In genomic region chr2:196925768-196926561, GRCh38 we compare ENCODE assay signal across 8 cellular contexts. TPM values are rescaled to one million over a fixed set of nuclear protein-coding genes. Genes with fewer than 3 reads are reported as not detected.
DNase-seq lines count a peak whose midpoint lies in the region; ATAC-seq and TF ChIP-seq lines count a peak whose summit lies in the region.

No MANE protein-coding gene starts in this region.

- POLR2A ChIA-PET in OCI-LY7 (lab: Charles Lee), result interaction anchor here (0.6 to 2.2 kb wide), 8 partner anchors 9 to 689 kb away, joined by 3 to 10 read pairs (median 4); no protein-coding TSS in a partner anchor

- ATAC-seq in GM19395 (IDR thresholded peaks at IDR 0.05; ENCODE audit: unreplicated experiment) (peak; percentile 43), HG03442 (IDR thresholded peaks at IDR 0.05; ENCODE audit: unreplicated experiment) (peak; percentile 28), GM18858 (IDR thresholded peaks at IDR 0.05; ENCODE audit: unreplicated experiment) (no peak)

- TF ChIP-seq CTCF in OCI-LY7 (conservative IDR thresholded peaks at IDR 0.05; ENCODE audit: low read length) (no peak), adrenal gland (IDR thresholded peaks at IDR 0.05) (no peak), right atrium auricular region (IDR thresholded peaks at IDR 0.05) (no peak), prostate gland (IDR thresholded peaks at IDR 0.05) (no peak)

- H3K9me2 ChIP-seq in OCI-LY7 (ENCODE audit: insufficient read depth, low read length), result no peaks in the 10 kb centered on the region

- H3K36me3 ChIP-seq in OCI-LY7 (ENCODE audit: insufficient read depth, low read length), result no peaks in the 10 kb centered on the region
- H3K36me3 ChIP-seq in adrenal gland (replicated peaks in 1 of 2), result no peaks in the 10 kb centered on the region
- H3K36me3 ChIP-seq in right atrium auricular region, result no peaks in the 10 kb centered on the region
- no peaks in the 10 kb centered on the region for H3K36me3 ChIP-seq in prostate gland

- H3K27me3 ChIP-seq in adrenal gland (no peaks in the 10 kb centered on the region), right atrium auricular region (no peaks in the 10 kb centered on the region), prostate gland (replicated peaks; ENCODE audit: insufficient read depth) (no peaks in the 10 kb centered on the region)

- CTCF ChIA-PET in OCI-LY7 (lab: Charles Lee; ENCODE audit: unreplicated experiment), result no interaction called here

- H3K9me3 ChIP-seq in OCI-LY7 (ENCODE audit: low read length) (no peaks in the 10 kb centered on the region), adrenal gland (replicated peaks in 1 of 3) (no peaks in the 10 kb centered on the region), right atrium auricular region (no peaks in the 10 kb centered on the region), prostate gland (no peaks in the 10 kb centered on the region)

- H3K79me2 ChIP-seq in OCI-LY7 (ENCODE audit: insufficient read depth, low read depth, low read length), result no peaks in the 10 kb centered on the region

- TF ChIP-seq POLR2A in adrenal gland (IDR thresholded peaks at IDR 0.05) (no peak), prostate gland (IDR thresholded peaks at IDR 0.05) (no peak)

- WGBS in adrenal gland, 4 donors, result 0 to 1% (median 0%) methylated on average over 37 of the region's 37 CpGs
- WGBS in prostate gland, result under 1% methylated on average over 37 of the region's 37 CpGs

- peak overlapping the region; percentile 95 for H2AFZ ChIP-seq in OCI-LY7 (ENCODE audit: low read length)

- BruUV-seq in OCI-LY7 (replicated peaks; lab: Mats Ljungman, UMichigan), result no TSS peak

- H3K4me3 ChIP-seq in OCI-LY7 (ENCODE audit: low read depth, low read length, poor library complexity, severe bottlenecking), result peak overlapping the region; percentile 71
- H3K4me3 ChIP-seq in adrenal gland, result peak overlapping the region; percentile 68 to 80 (median 78)
- H3K4me3 ChIP-seq in right atrium auricular region, result peak overlapping the region; percentile 60 to 92
- H3K4me3 ChIP-seq in prostate gland, result peak overlapping the region; percentile 72 to 80

- intact Hi-C loops in OCI-LY7 (cut with micrococcal nuclease; ENCODE audit: unreplicated experiment), result loop anchor here (1.0 kb wide), 1 partner anchor 127 kb away; the partner anchor contains the start of gene GTF3C3
- intact Hi-C loops in adrenal gland (cut with DNase I), result loop anchor here in 1 of 2 donors (10.0 kb wide), 1 partner anchor 131 kb away; the partner anchor contains the start of gene GTF3C3
- intact Hi-C loops in prostate gland (cut with DNase I), result loop anchor here (5.0 kb wide), 1 partner anchor 526 kb away; the partner anchor contains the start of gene COQ10B

- H3K4me1 ChIP-seq in OCI-LY7 (ENCODE audit: insufficient read depth, low read length, poor library complexity, severe bottlenecking) (peaks cover 12% of the 10 kb centered on the region), adrenal gland (replicated peaks in 1 of 2) (peaks cover 0 to 29% of the 10 kb centered on the region in 2 donors), right atrium auricular region (no peaks in the 10 kb centered on the region), prostate gland (replicated peaks) (no peaks in the 10 kb centered on the region)

- no peak overlapping the region for H3K27ac ChIP-seq in OCI-LY7 (ENCODE audit: low read depth, low read length, poor library complexity, severe bottlenecking)
- H3K27ac ChIP-seq in adrenal gland, result peak overlapping the region in 4 of 5 donors; percentile 83 to 92 (median 89)
- peak overlapping the region; percentile 89 to 93 for H3K27ac ChIP-seq in right atrium auricular region
- peak overlapping the region; percentile 87 to 89 for H3K27ac ChIP-seq in prostate gland

- no peaks in the 10 kb centered on the region for H4K20me1 ChIP-seq in OCI-LY7 (ENCODE audit: insufficient read depth, low read length)

- DNase-seq in COR-L47 (lab: John Stamatoyannopoulos, UW), result peak; percentile 41
- DNase-seq in OCI-LY7 (ENCODE audit: low spot score), result peak; percentile 9
- DNase-seq in adrenal gland, result peak; percentile 26 to 61 (median 39)
- DNase-seq in right atrium auricular region (ENCODE audit: low spot score), result no peak
- DNase-seq in prostate gland (ENCODE audit: low spot score), result peak; percentile 44

- peak overlapping the region; percentile 96 for H3K4me2 ChIP-seq in OCI-LY7 (ENCODE audit: low read length)

RNA-seq across cellular contexts. Expression of gene PGAP1, which starts 0.5 kb away (rescaled TPM):
- total RNA-seq in OCI-LY7 (2014; rRNA removed; shearing (Covaris generic)), result 0.51 and 0.54 TPM in 2 replicates
- total RNA-seq in OCI-LY7 (2022), result 1.3 and 1.9 TPM in 2 replicates
- total RNA-seq in adrenal gland, result 10 to 100 TPM in 2 of 8 donors, 1 to 10 TPM in 6; 3.1 to 11.6 (median 8.3) TPM
- 1 to 10 TPM; 1.8 to 5.1 (median 3.5) TPM for polyA plus RNA-seq in adrenal gland
- 10 to 100 TPM in 1 of 2 donors, 1 to 10 TPM in 1; 5.7 to 10.5 TPM for total RNA-seq in right atrium auricular region
- total RNA-seq in prostate gland, result 10 to 100 TPM in 1 of 2 donors, 1 to 10 TPM in 1; 8.3 to 12.0 TPM
